30 cellular contexts compared by ENCODE assay signal in the genomic region with DNA sequence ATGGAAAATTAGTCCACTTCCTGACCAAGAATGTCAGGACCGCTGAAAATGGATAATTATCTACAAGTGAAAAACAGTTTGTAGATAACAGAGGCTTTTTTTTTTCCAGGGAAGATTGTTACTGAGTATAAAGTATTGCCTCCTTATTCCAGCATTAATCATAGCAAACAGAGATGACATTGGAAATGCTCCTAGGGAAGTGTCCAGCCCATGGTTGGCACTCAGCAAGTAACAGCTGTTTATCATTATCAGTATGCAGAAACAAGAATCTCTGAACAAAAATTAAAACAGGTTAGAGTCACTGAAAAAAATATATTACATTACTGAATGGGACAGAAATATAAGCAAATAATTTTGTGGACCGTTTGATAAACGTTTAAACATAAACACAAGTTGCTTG. TPM values are rescaled to one million over a fixed set of nuclear protein-coding genes. Genes with fewer than 3 reads are reported as not detected.
DNase-seq lines count a peak whose midpoint lies in the region; ATAC-seq and TF ChIP-seq lines count a peak whose summit lies in the region.
"Had no signal": no experiment of that assay in that cellular context is flagged by ENCODE, and none has a peak within 500 bp of the region (broad histone marks: within the 10 kb centered on the region; RNA-seq: fewer than 3 reads in every experiment).

No MANE protein-coding gene starts in this region.

- H3K27ac ChIP-seq in muscle layer of colon (ENCODE audit: low read depth, low read length) = peak overlapping the region; percentile 54
- H3K27ac ChIP-seq in caudate nucleus (ENCODE audit: low read depth, low read length) = no peak overlapping the region
- no peak overlapping the region for H3K27ac ChIP-seq in PC-3 (ENCODE audit: low read length)
- H3K27ac ChIP-seq: cardiac muscle cell, coronary artery, parathyroid adenoma, thyroid gland had no signal

- TF ChIP-seq CTCF in PC-3 (conservative IDR thresholded peaks at IDR 0.05; ENCODE audit: low read depth, low read length) = no peak

- H3K27me3 ChIP-seq in muscle layer of colon (ENCODE audit: control insufficient read depth in 1 of 2, insufficient read depth in 2 of 2, low read length in 2 of 2) (no peaks in the 10 kb centered on the region), PC-3 (ENCODE audit: low read length) (no peaks in the 10 kb centered on the region)
- H3K27me3 ChIP-seq: cardiac muscle cell, thyroid gland, uterus had no signal

- no peak for ATAC-seq in PC-3
- ATAC-seq in HG02642 (IDR thresholded peaks at IDR 0.05; ENCODE audit: poor library complexity, unreplicated experiment) = no peak
- ATAC-seq: effector memory CD8-positive, alpha-beta T cell; left cardiac atrium; stimulated activated naive CD8-positive, alpha-beta T cell treated with anti-CD3 and anti-CD28 coated beads, Interleukin-15, amount 100 ng/mL, for 72 hours had no signal

- H3K9me3 ChIP-seq in muscle layer of colon (ENCODE audit: low read length) (no peaks in the 10 kb centered on the region), PC-3 (ENCODE audit: low read length) (no peaks in the 10 kb centered on the region)
- H3K9me3 ChIP-seq: thyroid gland, uterus had no signal

- no peaks in the 10 kb centered on the region for H3K79me2 ChIP-seq in PC-3 (ENCODE audit: low read length)
- H3K79me2 ChIP-seq: parathyroid adenoma had no signal

- no peak overlapping the region for H2AFZ ChIP-seq in PC-3 (ENCODE audit: low read length)
- H2AFZ ChIP-seq: parathyroid adenoma had no signal

- DNase-seq in GM04503 (ENCODE audit: low read depth) (peak; percentile 29), epidermal melanocyte (ENCODE audit: insufficient read length, low spot score) (peak; percentile 29), caudate nucleus (lab: John Stamatoyannopoulos, UW) (no peak), PC-3 (no peak)
- DNase-seq in activated CD4-positive, alpha-beta T cell treated with anti-CD3 and anti-CD28 coated beads, Interleukin-2, amount 50 U/mL, for 48 hours = no peak
- DNase-seq: activated CD4-positive, alpha-beta T cell treated with anti-CD3 and anti-CD28 coated beads for 48 hours; activated CD8-positive, alpha-beta memory T cell treated with anti-CD3 and anti-CD28 coated beads for 24 hours; activated T-cell treated with anti-CD3 and anti-CD28 coated beads for 4 hours; Calu3; DMS79 treated with DMSO at 0.1 percent for 48 hours; effector memory CD8-positive, alpha-beta T cell; erythroblast; GF-D8; hypothalamus; KBM-7; left cardiac atrium; NCI-H1092; NCI-H1694; stimulated activated CD4-positive, alpha-beta T cell treated with anti-CD3 and anti-CD28 coated beads, Interleukin-2, amount 100 ng/mL, for 24 hours; stimulated activated naive CD8-positive, alpha-beta T cell treated with anti-CD3 and anti-CD28 coated beads, Interleukin-15, amount 100 ng/mL, for 72 hours; T1000; thyroid gland; uterus had no signal

- H3F3A ChIP-seq in PC-3 (ENCODE audit: low read length, unreplicated experiment) = no peaks in the 10 kb centered on the region

- no peaks in the 10 kb centered on the region for H3K9me2 ChIP-seq in PC-3 (replicated peaks; ENCODE audit: low read length)

- H4K20me1 ChIP-seq in PC-3 (ENCODE audit: low read length) = no peaks in the 10 kb centered on the region

- H3K4me1 ChIP-seq in muscle layer of colon (ENCODE audit: insufficient read depth, low read length) (peaks cover 24% of the 10 kb centered on the region), PC-3 (ENCODE audit: insufficient read depth, low read length) (no peaks in the 10 kb centered on the region)
- H3K4me1 ChIP-seq: parathyroid adenoma, thyroid gland, uterus had no signal

- H3K36me3 ChIP-seq in muscle layer of colon (ENCODE audit: insufficient read depth, low read length) (no peaks in the 10 kb centered on the region), PC-3 (ENCODE audit: low read depth, low read length) (no peaks in the 10 kb centered on the region)
- H3K36me3 ChIP-seq: cardiac muscle cell, thyroid gland, uterus had no signal

- intact Hi-C loops in PC-3 (cut with micrococcal nuclease) = no loop called here

- no peak overlapping the region for H3K4me2 ChIP-seq in PC-3 (ENCODE audit: low read length)

- POLR2A ChIA-PET in PC-3 (lab: Charles Lee; ENCODE audit: unreplicated experiment) = no interaction called here

- no peak overlapping the region for H3K9ac ChIP-seq in muscle layer of colon (ENCODE audit: low read length)
- H3K9ac ChIP-seq in PC-3 (ENCODE audit: low read length) = no peak overlapping the region
- H3K9ac ChIP-seq: parathyroid adenoma had no signal

- CTCF ChIA-PET in PC-3 (lab: Charles Lee) = no interaction called here

- H3K4me3 ChIP-seq in muscle layer of colon (ENCODE audit: low read depth in 1 of 2, low read length in 2 of 2) = no peak overlapping the region
- H3K4me3 ChIP-seq in PC-3 (ENCODE audit: low read length) = no peak overlapping the region
- H3K4me3 ChIP-seq: cardiac muscle cell, coronary artery, thyroid gland, uterus had no signal

- no TSS peak for BruUV-seq in PC-3 (replicated peaks; lab: Mats Ljungman, UMichigan)

RNA-seq across cellular contexts. Expression of a gene that starts 14.6 kb away (rescaled TPM):
- not detected in 2 replicates for total RNA-seq in PC-3 (2014; rRNA removed)
- total RNA-seq: H4, M059J had no signal

Comparison
In these comparisons a context has a peak if more than half of its experiments do, and no peak if none do; other contexts are left out.
1. DNase-seq: peak in GM04503 (single experiment) and epidermal melanocyte (single experiment); none in caudate nucleus (0 of 61), activated CD4-positive, alpha-beta T cell treated with anti-CD3 and anti-CD28 coated beads, Interleukin-2, amount 50 U/mL, for 48 hours (0 of 2) and PC-3 (single experiment).